Comparison of ENCODE assay signal across 20 cellular contexts in the genomic region with DNA sequence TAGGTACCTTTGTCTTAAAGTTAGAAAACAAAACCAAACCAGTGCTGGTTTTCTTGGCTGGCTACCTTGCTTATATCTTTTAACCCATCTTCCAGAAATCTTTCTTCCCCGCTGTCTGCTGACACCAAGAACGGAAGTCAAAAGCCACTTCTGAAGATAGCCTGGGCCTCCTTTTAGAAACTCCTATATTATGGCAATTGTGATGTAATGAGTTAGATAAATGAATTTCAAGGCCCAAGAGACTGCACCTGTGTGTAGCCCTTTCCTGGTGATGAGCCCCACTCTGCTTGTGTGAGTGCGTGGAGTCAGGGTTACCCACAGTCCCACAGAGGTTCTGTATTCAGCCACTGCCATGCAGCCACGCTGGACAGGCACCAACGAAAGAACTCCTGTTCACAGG.
DNase-seq lines count a peak whose midpoint lies in the region; ATAC-seq and TF ChIP-seq lines count a peak whose summit lies in the region.
"Had no signal": no experiment of that assay in that cellular context is flagged by ENCODE, and none has a peak within 500 bp of the region (broad histone marks: within the 10 kb centered on the region; RNA-seq: fewer than 3 reads in every experiment).

No MANE protein-coding gene starts in this region.

- CTCF ChIA-PET in activated CD4-positive, alpha-beta T cell treated with anti-CD3 and anti-CD28 coated beads, Interleukin-2, amount 10 ng/mL, durations not matched to agents 7 days and 5 days (lab: Charles Lee) = no interaction called here
- CTCF ChIA-PET in CD4-positive, alpha-beta T cell (lab: Charles Lee) = no interaction called here

- intact Hi-C loops in CD4-positive, alpha-beta T cell (cut with DNase I, micrococcal nuclease) = no loop called here
- intact Hi-C loops in cardiac septum (cut with DNase I) (no loop called here), left ventricle myocardium superior (cut with micrococcal nuclease) (no loop called here)

- no peaks in the 10 kb centered on the region for H3K36me3 Mint-ChIP-seq in activated CD4-positive, alpha-beta T cell treated with anti-CD3 and anti-CD28 coated beads, Interleukin-2, amount 10 ng/mL, durations not matched to agents 7 days and 5 days (ENCODE audit: low read depth)
- H3K36me3 Mint-ChIP-seq in CD4-positive, alpha-beta T cell (ENCODE audit: low read depth) = no peaks in the 10 kb centered on the region
- no peaks in the 10 kb centered on the region for H3K36me3 Mint-ChIP-seq in T-helper 2 cell treated with Interferon-gamma antibody and Interleukin-4, amounts not matched to agents 5 μg/mL and 100 μg/mL, for 36 hours (ENCODE audit: low read depth)
- H3K36me3 Mint-ChIP-seq in osteocyte (ENCODE audit: unreplicated experiment) = peaks cover 66% of the 10 kb centered on the region
- H3K36me3 Mint-ChIP-seq: CD8-positive, alpha-beta T cell had no signal

- H3K27ac Mint-ChIP-seq in activated CD4-positive, alpha-beta T cell treated with anti-CD3 and anti-CD28 coated beads, Interleukin-2, amount 10 ng/mL, durations not matched to agents 7 days and 5 days = no peak overlapping the region
- no peak overlapping the region for H3K27ac Mint-ChIP-seq in CD4-positive, alpha-beta T cell
- no peak overlapping the region for H3K27ac Mint-ChIP-seq in T-helper 2 cell treated with Interferon-gamma antibody and Interleukin-4, amounts not matched to agents 5 μg/mL and 100 μg/mL, for 36 hours
- peak overlapping the region; percentile 3 for H3K27ac Mint-ChIP-seq in osteocyte (ENCODE audit: unreplicated experiment)
- H3K27ac Mint-ChIP-seq: B cell; CD8-positive, alpha-beta T cell had no signal

- peak; percentile 49 for ATAC-seq in CD4-positive, alpha-beta T cell (ENCODE audit: poor library complexity)
- ATAC-seq in GM18907 (IDR thresholded peaks at IDR 0.05; ENCODE audit: unreplicated experiment) = no peak
- no peak for ATAC-seq in left ventricle myocardium superior
- ATAC-seq: CD8-positive, alpha-beta T cell had no signal

- peaks cover 32% of the 10 kb centered on the region for H3K27me3 Mint-ChIP-seq in activated CD4-positive, alpha-beta T cell treated with anti-CD3 and anti-CD28 coated beads, Interleukin-2, amount 10 ng/mL, durations not matched to agents 7 days and 5 days
- peaks cover 8% of the 10 kb centered on the region for H3K27me3 Mint-ChIP-seq in CD4-positive, alpha-beta T cell
- peaks cover 36% of the 10 kb centered on the region for H3K27me3 Mint-ChIP-seq in T-helper 2 cell treated with Interferon-gamma antibody and Interleukin-4, amounts not matched to agents 5 μg/mL and 100 μg/mL, for 36 hours (ENCODE audit: low read depth)
- no peaks in the 10 kb centered on the region for H3K27me3 Mint-ChIP-seq in osteocyte (ENCODE audit: unreplicated experiment)
- H3K27me3 Mint-ChIP-seq: B cell had no signal

- peaks cover 12% of the 10 kb centered on the region for H3K4me1 Mint-ChIP-seq in activated CD4-positive, alpha-beta T cell treated with anti-CD3 and anti-CD28 coated beads, Interleukin-2, amount 10 ng/mL, durations not matched to agents 7 days and 5 days
- peaks cover 13% of the 10 kb centered on the region for H3K4me1 Mint-ChIP-seq in CD4-positive, alpha-beta T cell (ENCODE audit: low read depth)
- H3K4me1 Mint-ChIP-seq in T-helper 2 cell treated with Interferon-gamma antibody and Interleukin-4, amounts not matched to agents 5 μg/mL and 100 μg/mL, for 36 hours (ENCODE audit: low read depth) = peaks cover 11% of the 10 kb centered on the region
- H3K4me1 Mint-ChIP-seq in osteocyte (ENCODE audit: unreplicated experiment) = peaks cover 6% of the 10 kb centered on the region
- H3K4me1 Mint-ChIP-seq: B cell had no signal

- peak; percentile 29 for DNase-seq in activated CD4-positive, alpha-beta T cell treated with anti-CD3 and anti-CD28 coated beads, Interleukin-2, amount 10 ng/mL, durations not matched to agents 7 days and 5 days
- DNase-seq in activated CD4-positive, alpha-beta T cell treated with anti-CD3 and anti-CD28 coated beads for 4 hours = no peak
- no peak for DNase-seq in CD4-positive, alpha-beta T cell
- DNase-seq in T-helper 2 cell treated with Interferon-gamma antibody and Interleukin-4, amounts not matched to agents 5 μg/mL and 100 μg/mL, for 36 hours (ENCODE audit: low spot score) = peak; percentile 6
- DNase-seq in osteocyte (ENCODE audit: extremely low spot score, unreplicated experiment) (no peak), cardiac septum (ENCODE audit: low spot score) (no peak), left ventricle myocardium superior (no peak)
- DNase-seq: Calu3; CD8-positive, alpha-beta T cell; EL; KG1; NCI-H1417; NCI-H187 treated with DMSO at 0.1 percent for 48 hours; NCI-H2227 treated with DMSO at 0.1 percent for 48 hours; NCI-H524 treated with DMSO at 0.1 percent for 48 hours; PC-9; SIG-M5 had no signal

- POLR2A ChIA-PET in activated CD4-positive, alpha-beta T cell treated with anti-CD3 and anti-CD28 coated beads, Interleukin-2, amount 10 ng/mL, durations not matched to agents 7 days and 5 days (lab: Charles Lee) = no interaction called here
- POLR2A ChIA-PET in CD4-positive, alpha-beta T cell (lab: Charles Lee) = no interaction called here

- TF ChIP-seq CTCF in CD4-positive, alpha-beta T cell (IDR thresholded peaks at IDR 0.05) = no peak
- TF ChIP-seq CTCF in osteocyte (IDR thresholded peaks at IDR 0.05) = no peak

- no peaks in the 10 kb centered on the region for H3K9me3 Mint-ChIP-seq in activated CD4-positive, alpha-beta T cell treated with anti-CD3 and anti-CD28 coated beads, Interleukin-2, amount 10 ng/mL, durations not matched to agents 7 days and 5 days
- H3K9me3 Mint-ChIP-seq in CD4-positive, alpha-beta T cell = no peaks in the 10 kb centered on the region
- no peaks in the 10 kb centered on the region for H3K9me3 Mint-ChIP-seq in T-helper 2 cell treated with Interferon-gamma antibody and Interleukin-4, amounts not matched to agents 5 μg/mL and 100 μg/mL, for 36 hours
- H3K9me3 Mint-ChIP-seq in osteocyte (ENCODE audit: unreplicated experiment) = no peaks in the 10 kb centered on the region
- H3K9me3 Mint-ChIP-seq: CD8-positive, alpha-beta T cell had no signal

- H3K9me3 ChIP-seq in CD4-positive, alpha-beta T cell (ENCODE audit: control insufficient read depth, low read length) = no peaks in the 10 kb centered on the region

- H3K27ac ChIP-seq in CD4-positive, alpha-beta T cell (ENCODE audit: low read depth, low read length) = no peak overlapping the region
- H3K27ac ChIP-seq: PC-9, RWPE1 had no signal

- no peaks in the 10 kb centered on the region for H3K27me3 ChIP-seq in CD4-positive, alpha-beta T cell (ENCODE audit: control insufficient read depth, insufficient read depth, low read length)

- H3K4me3 Mint-ChIP-seq in activated CD4-positive, alpha-beta T cell treated with anti-CD3 and anti-CD28 coated beads, Interleukin-2, amount 10 ng/mL, durations not matched to agents 7 days and 5 days = no peak overlapping the region
- no peak overlapping the region for H3K4me3 Mint-ChIP-seq in CD4-positive, alpha-beta T cell
- no peak overlapping the region for H3K4me3 Mint-ChIP-seq in T-helper 2 cell treated with Interferon-gamma antibody and Interleukin-4, amounts not matched to agents 5 μg/mL and 100 μg/mL, for 36 hours
- no peak overlapping the region for H3K4me3 Mint-ChIP-seq in osteocyte (ENCODE audit: unreplicated experiment)
- H3K4me3 Mint-ChIP-seq: B cell; CD8-positive, alpha-beta T cell had no signal

Comparison
In these comparisons a context has a peak if more than half of its experiments do, and no peak if none do; other contexts are left out.
1. DNase-seq: peak in activated CD4-positive, alpha-beta T cell treated with anti-CD3 and anti-CD28 coated beads, Interleukin-2, amount 10 ng/mL, durations not matched to agents 7 days and 5 days (single experiment) and T-helper 2 cell treated with Interferon-gamma antibody and Interleukin-4, amounts not matched to agents 5 μg/mL and 100 μg/mL, for 36 hours (single experiment); none in activated CD4-positive, alpha-beta T cell treated with anti-CD3 and anti-CD28 coated beads for 4 hours (0 of 2), CD4-positive, alpha-beta T cell (0 of 10), osteocyte (single experiment), cardiac septum (single experiment) and left ventricle myocardium superior (single experiment).